Comparison of ENCODE assay signal across 1 cellular context in the genomic region with DNA sequence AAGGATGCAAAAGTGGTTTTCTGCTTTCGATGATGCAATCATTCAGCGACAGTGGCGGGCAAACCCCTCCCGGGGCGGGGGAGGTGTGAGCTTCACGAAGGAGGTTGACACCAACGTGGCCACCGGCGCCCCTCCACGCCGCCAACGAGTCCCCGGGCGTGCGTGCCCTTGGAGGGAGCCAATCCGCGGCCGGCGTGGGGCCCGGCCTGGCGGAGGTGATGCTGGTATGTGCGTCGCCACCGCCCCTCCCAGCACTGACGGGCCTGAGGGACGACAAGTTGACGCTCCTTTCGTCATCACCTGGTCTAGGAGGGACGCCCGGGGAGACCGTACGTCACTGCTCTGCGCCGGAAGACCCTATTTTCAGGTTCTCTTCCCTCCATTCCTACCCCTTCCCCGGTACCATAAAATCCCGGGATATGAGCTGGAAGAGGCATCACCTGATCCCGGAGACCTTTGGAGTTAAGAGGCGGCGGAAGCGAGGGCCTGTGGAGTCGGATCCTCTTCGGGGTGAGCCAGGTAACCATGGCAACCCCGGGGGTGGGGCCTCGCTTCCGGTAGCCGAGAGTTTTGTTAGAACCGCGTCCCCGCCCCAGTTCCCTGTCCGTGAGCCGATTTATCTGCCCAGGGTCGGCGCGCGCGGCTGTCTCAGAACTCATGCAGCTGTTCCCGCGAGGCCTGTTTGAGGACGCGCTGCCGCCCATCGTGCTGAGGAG.
TF ChIP-seq lines count a peak whose summit lies in the region.

A gene (minus strand): TSS at position 146 of the 716 bp plus-strand sequence. CDS start 463 bp downstream, outside the sequence.

TF ChIP-seq in K562, 482 proteins besides CTCF, POLR2A, EP300 and RAD21 (continued from another document and continues in another):
- TF ChIP-seq, protein P1, sequence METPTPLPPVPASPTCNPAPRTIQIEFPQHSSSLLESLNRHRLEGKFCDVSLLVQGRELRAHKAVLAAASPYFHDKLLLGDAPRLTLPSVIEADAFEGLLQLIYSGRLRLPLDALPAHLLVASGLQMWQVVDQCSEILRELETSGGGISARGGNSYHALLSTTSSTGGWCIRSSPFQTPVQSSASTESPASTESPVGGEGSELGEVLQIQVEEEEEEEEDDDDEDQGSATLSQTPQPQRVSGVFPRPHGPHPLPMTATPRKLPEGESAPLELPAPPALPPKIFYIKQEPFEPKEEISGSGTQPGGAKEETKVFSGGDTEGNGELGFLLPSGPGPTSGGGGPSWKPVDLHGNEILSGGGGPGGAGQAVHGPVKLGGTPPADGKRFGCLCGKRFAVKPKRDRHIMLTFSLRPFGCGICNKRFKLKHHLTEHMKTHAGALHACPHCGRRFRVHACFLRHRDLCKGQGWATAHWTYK (CRISPR knock-in tag; IDR thresholded peaks at IDR 0.05): peak; percentile 92
- TF ChIP-seq SMARCE1 (IDR thresholded peaks at IDR 0.05) (no peak), EGR1 (conservative IDR thresholded peaks at IDR 0.05) (peak; percentile 75; the same call in 1 of the 2 replicates), ZNF75A (CRISPR knock-in tag; IDR thresholded peaks at IDR 0.05) (no peak; the same call in 1 of the 2 replicates), ZEB2 (IDR thresholded peaks at IDR 0.05) (peak; percentile 58), ZNF79 (CRISPR knock-in tag; IDR thresholded peaks at IDR 0.05; ENCODE audit: low read depth) (peak; percentile 66; the same call in 1 of the 2 replicates), ZNF507 (tag; conservative IDR thresholded peaks at IDR 0.05) (no peak), CBX3 (IDR thresholded peaks at IDR 0.05; ENCODE audit: borderline replicate concordance in 1 of 2, low read length in 2 of 2) (peak in 1 of 2 experiments; percentile 76; a peak in 2 of 3 replicates), SIX5 (IDR thresholded peaks at IDR 0.05; ENCODE audit: borderline replicate concordance in 1 of 2, insufficient read depth in 1 of 2, low read depth in 1 of 2, low read length in 2 of 2) (no peak), NR1H2 (CRISPR knock-in tag; IDR thresholded peaks at IDR 0.05) (no peak), POLR3A (IDR thresholded peaks at IDR 0.05; ENCODE audit: borderline replicate concordance, extremely low read depth, insufficient read depth, insufficient read length) (no peak), ZNF239 (CRISPR knock-in tag; IDR thresholded peaks at IDR 0.05) (no peak), ATF7 (IDR thresholded peaks at IDR 0.05) (peak; percentile 41), SMAD2 (IDR thresholded peaks at IDR 0.05; ENCODE audit: low read depth, low read length) (no peak), U2AF1 (optimal IDR thresholded peaks at IDR 0.05; ENCODE audit: low read depth, low read length) (no peak), CREB1 (IDR thresholded peaks at IDR 0.05) (peak; percentile 99), CREB1 (CRISPR knock-in tag; IDR thresholded peaks at IDR 0.05) (peak; percentile 100), ZNF134 (CRISPR knock-in tag; conservative IDR thresholded peaks at IDR 0.05) (0 out of 2 replicates have a peak, but pooled peaks have one; percentile 4), HNRNPUL1 (IDR thresholded peaks at IDR 0.05; ENCODE audit: low read length) (no peak), TAL1 (IDR thresholded peaks at IDR 0.05) (no peak; the same call in 1 of the 2 replicates), ZNF212 (CRISPR knock-in tag; IDR thresholded peaks at IDR 0.05) (no peak; the same call in 1 of the 2 replicates), GATA2 (CRISPR knock-in tag; IDR thresholded peaks at IDR 0.05) (no peak), RBM25 (IDR thresholded peaks at IDR 0.05; ENCODE audit: low read depth, low read length, severe bottlenecking) (no peak), NFRKB (IDR thresholded peaks at IDR 0.05; ENCODE audit: low read depth) (peak; percentile 52), ZNF561 (CRISPR knock-in tag; conservative IDR thresholded peaks at IDR 0.05) (no peak), ZNF408 (CRISPR knock-in tag; IDR thresholded peaks at IDR 0.05; ENCODE audit: low read depth) (no peak), DDX20 (tag; IDR thresholded peaks at IDR 0.05; ENCODE audit: low read depth) (no peak), KAT8 (IDR thresholded peaks at IDR 0.05; ENCODE audit: low read depth) (0 out of 2 replicates have a peak, but pooled peaks have one; percentile 53), MTA3 (IDR thresholded peaks at IDR 0.05; ENCODE audit: borderline replicate concordance) (peak; percentile 100), CEBPG (CRISPR knock-in tag; IDR thresholded peaks at IDR 0.05) (peak; percentile 98), CEBPG (tag; conservative IDR thresholded peaks at IDR 0.05 in 1 of 2, IDR thresholded peaks at IDR 0.05 in 1 of 2) (peak; percentile 100), KDM2B (CRISPR knock-in tag; IDR thresholded peaks at IDR 0.05) (no peak), NFATC3 (IDR thresholded peaks at IDR 0.05) (peak; percentile 89), GATAD2B (IDR thresholded peaks at IDR 0.05; ENCODE audit: borderline replicate concordance) (peak; percentile 87; the same call in 1 of the 2 replicates), CEBPB (tag; IDR thresholded peaks at IDR 0.05) (peak; percentile 100)
- TF ChIP-seq, protein P2, sequence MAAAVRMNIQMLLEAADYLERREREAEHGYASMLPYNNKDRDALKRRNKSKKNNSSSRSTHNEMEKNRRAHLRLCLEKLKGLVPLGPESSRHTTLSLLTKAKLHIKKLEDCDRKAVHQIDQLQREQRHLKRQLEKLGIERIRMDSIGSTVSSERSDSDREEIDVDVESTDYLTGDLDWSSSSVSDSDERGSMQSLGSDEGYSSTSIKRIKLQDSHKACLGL (CRISPR knock-in tag; IDR thresholded peaks at IDR 0.05; ENCODE audit: borderline replicate concordance, poor library complexity, severe bottlenecking): no peak
- TF ChIP-seq, protein P3, sequence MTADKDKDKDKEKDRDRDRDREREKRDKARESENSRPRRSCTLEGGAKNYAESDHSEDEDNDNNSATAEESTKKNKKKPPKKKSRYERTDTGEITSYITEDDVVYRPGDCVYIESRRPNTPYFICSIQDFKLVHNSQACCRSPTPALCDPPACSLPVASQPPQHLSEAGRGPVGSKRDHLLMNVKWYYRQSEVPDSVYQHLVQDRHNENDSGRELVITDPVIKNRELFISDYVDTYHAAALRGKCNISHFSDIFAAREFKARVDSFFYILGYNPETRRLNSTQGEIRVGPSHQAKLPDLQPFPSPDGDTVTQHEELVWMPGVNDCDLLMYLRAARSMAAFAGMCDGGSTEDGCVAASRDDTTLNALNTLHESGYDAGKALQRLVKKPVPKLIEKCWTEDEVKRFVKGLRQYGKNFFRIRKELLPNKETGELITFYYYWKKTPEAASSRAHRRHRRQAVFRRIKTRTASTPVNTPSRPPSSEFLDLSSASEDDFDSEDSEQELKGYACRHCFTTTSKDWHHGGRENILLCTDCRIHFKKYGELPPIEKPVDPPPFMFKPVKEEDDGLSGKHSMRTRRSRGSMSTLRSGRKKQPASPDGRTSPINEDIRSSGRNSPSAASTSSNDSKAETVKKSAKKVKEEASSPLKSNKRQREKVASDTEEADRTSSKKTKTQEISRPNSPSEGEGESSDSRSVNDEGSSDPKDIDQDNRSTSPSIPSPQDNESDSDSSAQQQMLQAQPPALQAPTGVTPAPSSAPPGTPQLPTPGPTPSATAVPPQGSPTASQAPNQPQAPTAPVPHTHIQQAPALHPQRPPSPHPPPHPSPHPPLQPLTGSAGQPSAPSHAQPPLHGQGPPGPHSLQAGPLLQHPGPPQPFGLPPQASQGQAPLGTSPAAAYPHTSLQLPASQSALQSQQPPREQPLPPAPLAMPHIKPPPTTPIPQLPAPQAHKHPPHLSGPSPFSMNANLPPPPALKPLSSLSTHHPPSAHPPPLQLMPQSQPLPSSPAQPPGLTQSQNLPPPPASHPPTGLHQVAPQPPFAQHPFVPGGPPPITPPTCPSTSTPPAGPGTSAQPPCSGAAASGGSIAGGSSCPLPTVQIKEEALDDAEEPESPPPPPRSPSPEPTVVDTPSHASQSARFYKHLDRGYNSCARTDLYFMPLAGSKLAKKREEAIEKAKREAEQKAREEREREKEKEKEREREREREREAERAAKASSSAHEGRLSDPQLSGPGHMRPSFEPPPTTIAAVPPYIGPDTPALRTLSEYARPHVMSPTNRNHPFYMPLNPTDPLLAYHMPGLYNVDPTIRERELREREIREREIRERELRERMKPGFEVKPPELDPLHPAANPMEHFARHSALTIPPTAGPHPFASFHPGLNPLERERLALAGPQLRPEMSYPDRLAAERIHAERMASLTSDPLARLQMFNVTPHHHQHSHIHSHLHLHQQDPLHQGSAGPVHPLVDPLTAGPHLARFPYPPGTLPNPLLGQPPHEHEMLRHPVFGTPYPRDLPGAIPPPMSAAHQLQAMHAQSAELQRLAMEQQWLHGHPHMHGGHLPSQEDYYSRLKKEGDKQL (CRISPR knock-in tag; IDR thresholded peaks at IDR 0.05; ENCODE audit: borderline replicate concordance): no peak
- TF ChIP-seq, protein P4, sequence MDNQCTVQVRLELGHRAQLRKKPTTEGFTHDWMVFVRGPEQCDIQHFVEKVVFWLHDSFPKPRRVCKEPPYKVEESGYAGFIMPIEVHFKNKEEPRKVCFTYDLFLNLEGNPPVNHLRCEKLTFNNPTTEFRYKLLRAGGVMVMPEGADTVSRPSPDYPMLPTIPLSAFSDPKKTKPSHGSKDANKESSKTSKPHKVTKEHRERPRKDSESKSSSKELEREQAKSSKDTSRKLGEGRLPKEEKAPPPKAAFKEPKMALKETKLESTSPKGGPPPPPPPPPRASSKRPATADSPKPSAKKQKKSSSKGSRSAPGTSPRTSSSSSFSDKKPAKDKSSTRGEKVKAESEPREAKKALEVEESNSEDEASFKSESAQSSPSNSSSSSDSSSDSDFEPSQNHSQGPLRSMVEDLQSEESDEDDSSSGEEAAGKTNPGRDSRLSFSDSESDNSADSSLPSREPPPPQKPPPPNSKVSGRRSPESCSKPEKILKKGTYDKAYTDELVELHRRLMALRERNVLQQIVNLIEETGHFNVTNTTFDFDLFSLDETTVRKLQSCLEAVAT (IDR thresholded peaks at IDR 0.05): peak in 1 of 2 experiments; percentile 40; a peak in 1 of 4 replicates
- TF ChIP-seq, protein P5, sequence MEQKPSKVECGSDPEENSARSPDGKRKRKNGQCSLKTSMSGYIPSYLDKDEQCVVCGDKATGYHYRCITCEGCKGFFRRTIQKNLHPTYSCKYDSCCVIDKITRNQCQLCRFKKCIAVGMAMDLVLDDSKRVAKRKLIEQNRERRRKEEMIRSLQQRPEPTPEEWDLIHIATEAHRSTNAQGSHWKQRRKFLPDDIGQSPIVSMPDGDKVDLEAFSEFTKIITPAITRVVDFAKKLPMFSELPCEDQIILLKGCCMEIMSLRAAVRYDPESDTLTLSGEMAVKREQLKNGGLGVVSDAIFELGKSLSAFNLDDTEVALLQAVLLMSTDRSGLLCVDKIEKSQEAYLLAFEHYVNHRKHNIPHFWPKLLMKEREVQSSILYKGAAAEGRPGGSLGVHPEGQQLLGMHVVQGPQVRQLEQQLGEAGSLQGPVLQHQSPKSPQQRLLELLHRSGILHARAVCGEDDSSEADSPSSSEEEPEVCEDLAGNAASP (IDR thresholded peaks at IDR 0.05): no peak
- TF ChIP-seq, protein P6, sequence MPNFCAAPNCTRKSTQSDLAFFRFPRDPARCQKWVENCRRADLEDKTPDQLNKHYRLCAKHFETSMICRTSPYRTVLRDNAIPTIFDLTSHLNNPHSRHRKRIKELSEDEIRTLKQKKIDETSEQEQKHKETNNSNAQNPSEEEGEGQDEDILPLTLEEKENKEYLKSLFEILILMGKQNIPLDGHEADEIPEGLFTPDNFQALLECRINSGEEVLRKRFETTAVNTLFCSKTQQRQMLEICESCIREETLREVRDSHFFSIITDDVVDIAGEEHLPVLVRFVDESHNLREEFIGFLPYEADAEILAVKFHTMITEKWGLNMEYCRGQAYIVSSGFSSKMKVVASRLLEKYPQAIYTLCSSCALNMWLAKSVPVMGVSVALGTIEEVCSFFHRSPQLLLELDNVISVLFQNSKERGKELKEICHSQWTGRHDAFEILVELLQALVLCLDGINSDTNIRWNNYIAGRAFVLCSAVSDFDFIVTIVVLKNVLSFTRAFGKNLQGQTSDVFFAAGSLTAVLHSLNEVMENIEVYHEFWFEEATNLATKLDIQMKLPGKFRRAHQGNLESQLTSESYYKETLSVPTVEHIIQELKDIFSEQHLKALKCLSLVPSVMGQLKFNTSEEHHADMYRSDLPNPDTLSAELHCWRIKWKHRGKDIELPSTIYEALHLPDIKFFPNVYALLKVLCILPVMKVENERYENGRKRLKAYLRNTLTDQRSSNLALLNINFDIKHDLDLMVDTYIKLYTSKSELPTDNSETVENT (CRISPR knock-in tag; IDR thresholded peaks at IDR 0.05): peak; percentile 68
- TF ChIP-seq, protein P7, sequence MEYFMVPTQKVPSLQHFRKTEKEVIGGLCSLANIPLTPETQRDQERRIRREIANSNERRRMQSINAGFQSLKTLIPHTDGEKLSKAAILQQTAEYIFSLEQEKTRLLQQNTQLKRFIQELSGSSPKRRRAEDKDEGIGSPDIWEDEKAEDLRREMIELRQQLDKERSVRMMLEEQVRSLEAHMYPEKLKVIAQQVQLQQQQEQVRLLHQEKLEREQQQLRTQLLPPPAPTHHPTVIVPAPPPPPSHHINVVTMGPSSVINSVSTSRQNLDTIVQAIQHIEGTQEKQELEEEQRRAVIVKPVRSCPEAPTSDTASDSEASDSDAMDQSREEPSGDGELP (CRISPR knock-in tag; IDR thresholded peaks at IDR 0.05; ENCODE audit: borderline replicate concordance): peak; percentile 94
- TF ChIP-seq, protein P8, sequence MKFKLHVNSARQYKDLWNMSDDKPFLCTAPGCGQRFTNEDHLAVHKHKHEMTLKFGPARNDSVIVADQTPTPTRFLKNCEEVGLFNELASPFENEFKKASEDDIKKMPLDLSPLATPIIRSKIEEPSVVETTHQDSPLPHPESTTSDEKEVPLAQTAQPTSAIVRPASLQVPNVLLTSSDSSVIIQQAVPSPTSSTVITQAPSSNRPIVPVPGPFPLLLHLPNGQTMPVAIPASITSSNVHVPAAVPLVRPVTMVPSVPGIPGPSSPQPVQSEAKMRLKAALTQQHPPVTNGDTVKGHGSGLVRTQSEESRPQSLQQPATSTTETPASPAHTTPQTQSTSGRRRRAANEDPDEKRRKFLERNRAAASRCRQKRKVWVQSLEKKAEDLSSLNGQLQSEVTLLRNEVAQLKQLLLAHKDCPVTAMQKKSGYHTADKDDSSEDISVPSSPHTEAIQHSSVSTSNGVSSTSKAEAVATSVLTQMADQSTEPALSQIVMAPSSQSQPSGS (CRISPR knock-in tag; IDR thresholded peaks at IDR 0.05): peak; percentile 96; the same call in 1 of the 2 replicates
- TF ChIP-seq, protein P9, sequence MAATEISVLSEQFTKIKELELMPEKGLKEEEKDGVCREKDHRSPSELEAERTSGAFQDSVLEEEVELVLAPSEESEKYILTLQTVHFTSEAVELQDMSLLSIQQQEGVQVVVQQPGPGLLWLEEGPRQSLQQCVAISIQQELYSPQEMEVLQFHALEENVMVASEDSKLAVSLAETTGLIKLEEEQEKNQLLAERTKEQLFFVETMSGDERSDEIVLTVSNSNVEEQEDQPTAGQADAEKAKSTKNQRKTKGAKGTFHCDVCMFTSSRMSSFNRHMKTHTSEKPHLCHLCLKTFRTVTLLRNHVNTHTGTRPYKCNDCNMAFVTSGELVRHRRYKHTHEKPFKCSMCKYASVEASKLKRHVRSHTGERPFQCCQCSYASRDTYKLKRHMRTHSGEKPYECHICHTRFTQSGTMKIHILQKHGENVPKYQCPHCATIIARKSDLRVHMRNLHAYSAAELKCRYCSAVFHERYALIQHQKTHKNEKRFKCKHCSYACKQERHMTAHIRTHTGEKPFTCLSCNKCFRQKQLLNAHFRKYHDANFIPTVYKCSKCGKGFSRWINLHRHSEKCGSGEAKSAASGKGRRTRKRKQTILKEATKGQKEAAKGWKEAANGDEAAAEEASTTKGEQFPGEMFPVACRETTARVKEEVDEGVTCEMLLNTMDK (IDR thresholded peaks at IDR 0.05; ENCODE audit: borderline replicate concordance, insufficient read depth, low read depth, low read length, poor library complexity, severe bottlenecking): no peak
- TF ChIP-seq, protein P10, sequence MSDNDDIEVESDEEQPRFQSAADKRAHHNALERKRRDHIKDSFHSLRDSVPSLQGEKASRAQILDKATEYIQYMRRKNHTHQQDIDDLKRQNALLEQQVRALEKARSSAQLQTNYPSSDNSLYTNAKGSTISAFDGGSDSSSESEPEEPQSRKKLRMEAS (CRISPR knock-in tag; IDR thresholded peaks at IDR 0.05): peak; percentile 89
